ENCODE assay signal across 6 cellular contexts in the genomic region with DNA sequence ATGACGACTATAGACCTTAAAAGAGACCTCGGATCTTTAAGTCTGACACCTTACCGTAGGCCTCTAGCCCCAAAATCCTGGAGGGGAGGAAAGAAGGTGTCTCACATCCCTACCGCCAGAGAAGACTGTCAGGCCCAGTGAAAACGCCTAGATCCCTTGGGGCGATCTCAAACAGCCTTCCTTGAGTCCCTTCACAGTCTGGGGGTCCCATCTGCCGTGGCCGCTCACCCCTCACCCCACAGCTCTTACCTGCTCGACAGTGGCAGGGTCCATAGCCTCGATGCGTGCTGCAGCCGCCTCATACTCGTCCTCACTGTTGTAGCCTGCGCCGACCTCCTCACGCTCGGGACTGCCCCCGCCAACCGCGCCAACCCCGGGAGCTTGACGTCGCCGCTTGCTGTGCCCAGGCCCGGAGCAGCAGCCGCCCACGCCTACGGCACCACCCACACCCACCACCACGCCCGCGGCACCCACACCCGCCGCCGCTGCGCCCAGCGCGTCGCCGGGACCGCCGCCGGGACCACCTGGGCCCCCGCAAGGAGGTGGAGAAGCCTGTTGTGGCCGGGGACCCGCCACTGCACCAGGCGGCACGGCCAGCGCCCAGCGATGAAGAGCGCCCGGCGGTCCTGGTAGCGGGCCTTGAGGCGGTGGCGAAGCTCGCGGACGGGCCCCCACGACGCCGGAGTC. TPM values are rescaled to one million over a fixed set of nuclear protein-coding genes. Genes with fewer than 3 reads are reported as not detected.
DNase-seq lines count a peak whose midpoint lies in the region; ATAC-seq and TF ChIP-seq lines count a peak whose summit lies in the region.

No MANE protein-coding gene starts in this region.

- peaks cover 29% of the 10 kb centered on the region for H3K4me1 Mint-ChIP-seq in mesothelial cell of epicardium

- peaks cover 10% of the 10 kb centered on the region for H3K9me3 Mint-ChIP-seq in mesothelial cell of epicardium

- no peak for ATAC-seq in GM19023 (IDR thresholded peaks at IDR 0.05; ENCODE audit: unreplicated experiment)

- H3K36me3 Mint-ChIP-seq in mesothelial cell of epicardium: peaks cover 2% of the 10 kb centered on the region

- no peak for TF ChIP-seq CTCF in mesothelial cell of epicardium (IDR thresholded peaks at IDR 0.05; ENCODE audit: unreplicated experiment)

- no peak for TF ChIP-seq RAD21 in Ishikawa (IDR thresholded peaks at IDR 0.05; ENCODE audit: low read depth)

- H3K4me3 Mint-ChIP-seq in mesothelial cell of epicardium: peak overlapping the region; percentile 75

- DNase-seq in activated naive CD8-positive, alpha-beta T cell treated with anti-CD3 and anti-CD28 coated beads, Interleukin-2, amount 50 U/mL, for 16 hours (ENCODE audit: low read depth, low spot score): peak; percentile 11
- DNase-seq in mesothelial cell of epicardium (ENCODE audit: low spot score in 2 of 2, unreplicated experiment in 2 of 2): no peak
- no peak for DNase-seq in NCI-H2171 treated with DMSO at 0.1 percent for 48 hours (lab: John Stamatoyannopoulos, UW)
- DNase-seq in NCI-H510A (lab: John Stamatoyannopoulos, UW): no peak

- peak overlapping the region; percentile 72 for H3K27ac Mint-ChIP-seq in mesothelial cell of epicardium

- no peaks in the 10 kb centered on the region for H3K27me3 Mint-ChIP-seq in mesothelial cell of epicardium (ENCODE audit: low read depth)

- no peak for TF ChIP-seq EP300 in Ishikawa (IDR thresholded peaks at IDR 0.05; ENCODE audit: borderline replicate concordance)

TF ChIP-seq in Ishikawa, 13 proteins besides CTCF, POLR2A, EP300 and RAD21:
- TF ChIP-seq CREB1 (IDR thresholded peaks at IDR 0.05; ENCODE audit: low read depth) (no peak), TCF12 (IDR thresholded peaks at IDR 0.05; ENCODE audit: low read depth) (no peak), EGR1 (IDR thresholded peaks at IDR 0.05) (peak; percentile 62), TAF1 (IDR thresholded peaks at IDR 0.05; ENCODE audit: low read depth) (no peak), YY1 (IDR thresholded peaks at IDR 0.05; ENCODE audit: low read depth) (no peak), FOXM1 (IDR thresholded peaks at IDR 0.05; ENCODE audit: borderline replicate concordance, low read depth) (no peak), TEAD4 (IDR thresholded peaks at IDR 0.05) (no peak)
- TF ChIP-seq, protein P1, sequence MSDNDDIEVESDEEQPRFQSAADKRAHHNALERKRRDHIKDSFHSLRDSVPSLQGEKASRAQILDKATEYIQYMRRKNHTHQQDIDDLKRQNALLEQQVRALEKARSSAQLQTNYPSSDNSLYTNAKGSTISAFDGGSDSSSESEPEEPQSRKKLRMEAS (IDR thresholded peaks at IDR 0.05): peak; percentile 15; the same call in 1 of the 2 replicates
- TF ChIP-seq, protein P2, sequence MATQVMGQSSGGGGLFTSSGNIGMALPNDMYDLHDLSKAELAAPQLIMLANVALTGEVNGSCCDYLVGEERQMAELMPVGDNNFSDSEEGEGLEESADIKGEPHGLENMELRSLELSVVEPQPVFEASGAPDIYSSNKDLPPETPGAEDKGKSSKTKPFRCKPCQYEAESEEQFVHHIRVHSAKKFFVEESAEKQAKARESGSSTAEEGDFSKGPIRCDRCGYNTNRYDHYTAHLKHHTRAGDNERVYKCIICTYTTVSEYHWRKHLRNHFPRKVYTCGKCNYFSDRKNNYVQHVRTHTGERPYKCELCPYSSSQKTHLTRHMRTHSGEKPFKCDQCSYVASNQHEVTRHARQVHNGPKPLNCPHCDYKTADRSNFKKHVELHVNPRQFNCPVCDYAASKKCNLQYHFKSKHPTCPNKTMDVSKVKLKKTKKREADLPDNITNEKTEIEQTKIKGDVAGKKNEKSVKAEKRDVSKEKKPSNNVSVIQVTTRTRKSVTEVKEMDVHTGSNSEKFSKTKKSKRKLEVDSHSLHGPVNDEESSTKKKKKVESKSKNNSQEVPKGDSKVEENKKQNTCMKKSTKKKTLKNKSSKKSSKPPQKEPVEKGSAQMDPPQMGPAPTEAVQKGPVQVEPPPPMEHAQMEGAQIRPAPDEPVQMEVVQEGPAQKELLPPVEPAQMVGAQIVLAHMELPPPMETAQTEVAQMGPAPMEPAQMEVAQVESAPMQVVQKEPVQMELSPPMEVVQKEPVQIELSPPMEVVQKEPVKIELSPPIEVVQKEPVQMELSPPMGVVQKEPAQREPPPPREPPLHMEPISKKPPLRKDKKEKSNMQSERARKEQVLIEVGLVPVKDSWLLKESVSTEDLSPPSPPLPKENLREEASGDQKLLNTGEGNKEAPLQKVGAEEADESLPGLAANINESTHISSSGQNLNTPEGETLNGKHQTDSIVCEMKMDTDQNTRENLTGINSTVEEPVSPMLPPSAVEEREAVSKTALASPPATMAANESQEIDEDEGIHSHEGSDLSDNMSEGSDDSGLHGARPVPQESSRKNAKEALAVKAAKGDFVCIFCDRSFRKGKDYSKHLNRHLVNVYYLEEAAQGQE (IDR thresholded peaks at IDR 0.05; ENCODE audit: low read depth): no peak
TF ChIP-seq in Ishikawa: peak in this region for 2.

RNA-seq across cellular contexts. Expression of a gene that starts 0.5 kb away (rescaled TPM):
- 64.4 to 66.0 TPM (median 64.5 TPM) in 3 replicates for total RNA-seq in mesothelial cell of epicardium

RNA-seq across cellular contexts. Expression of a gene that starts 14.8 kb away (rescaled TPM):
- total RNA-seq in mesothelial cell of epicardium: 5.1 to 6.1 TPM (median 5.6 TPM) in 3 replicates

RNA-seq across cellular contexts. Expression of a gene that starts 38.0 kb away (rescaled TPM):
- 9.3 to 10.3 TPM (median 9.7 TPM) in 3 replicates for total RNA-seq in mesothelial cell of epicardium

RNA-seq across cellular contexts. Expression of a gene that starts 45.2 kb away (rescaled TPM):
- total RNA-seq in mesothelial cell of epicardium: 64.4 to 69.7 TPM (median 68.4 TPM) in 3 replicates

RNA-seq across cellular contexts. Expression of a gene that starts 45.4 kb away (rescaled TPM):
- 42.2 to 45.9 TPM (median 43.8 TPM) in 3 replicates for total RNA-seq in mesothelial cell of epicardium
